In the genomic region with DNA sequence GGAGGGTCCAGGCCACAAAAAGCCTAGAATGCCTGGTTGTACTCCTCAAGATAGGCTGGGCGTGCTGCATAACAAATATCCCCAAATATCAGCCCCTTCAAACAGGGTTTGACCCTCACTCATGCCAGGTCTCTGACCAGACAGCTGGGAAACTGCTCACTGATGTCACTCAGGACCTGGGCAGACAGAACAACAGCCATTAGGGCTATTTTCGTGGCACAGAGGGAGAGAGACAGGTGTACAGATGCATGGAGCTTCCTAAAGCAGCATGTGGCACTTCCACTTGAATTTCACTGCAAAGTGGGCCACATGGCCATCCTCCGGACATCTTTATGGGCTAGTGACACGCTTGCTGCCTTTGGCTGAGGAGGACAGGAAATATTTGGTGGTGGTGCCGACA, we compare ENCODE assay signal across 21 cellular contexts.
DNase-seq lines count a peak whose midpoint lies in the region; ATAC-seq and TF ChIP-seq lines count a peak whose summit lies in the region.
"Had no signal": no experiment of that assay in that cellular context is flagged by ENCODE, and none has a peak within 500 bp of the region (broad histone marks: within the 10 kb centered on the region; RNA-seq: fewer than 3 reads in every experiment).

No MANE protein-coding gene starts in this region.

- H2AK5ac ChIP-seq in trophoblast cell (ENCODE audit: low read length) = no peak overlapping the region

- peak overlapping the region; percentile 71 for H3K27ac Mint-ChIP-seq in CD8-positive, alpha-beta T cell
- peak overlapping the region; percentile 29; the same call in 1 of the 2 replicates for H3K27ac Mint-ChIP-seq in HFFc6
- peak overlapping the region; percentile 69 to 87 (median 70) for H3K27ac Mint-ChIP-seq in nephron
- H3K27ac Mint-ChIP-seq: activated T-helper 1 cell treated with anti-CD3 and anti-CD28 coated beads, Interleukin-12 subunit alpha, Interleukin-12 subunit beta, Interleukin-2, Interleukin-4 antibody, amounts not matched to agents 30 ng/mL and 10 ng/mL and 1 ng/mL, durations not matched to agents 14 hours and 24 hours and 36 hours; CD4-positive, CD25-positive, alpha-beta regulatory T cell had no signal

- H3K14ac ChIP-seq in trophoblast cell (ENCODE audit: low read length) = no peak overlapping the region

- no peak overlapping the region for H4K8ac ChIP-seq in trophoblast cell (ENCODE audit: low read depth, low read length)

- H2BK120ac ChIP-seq in trophoblast cell (ENCODE audit: insufficient read depth, low read length, poor library complexity) = no peak overlapping the region

- H3K18ac ChIP-seq in trophoblast cell (ENCODE audit: low read length) = no peak overlapping the region

- no peaks in the 10 kb centered on the region for H3K9me3 Mint-ChIP-seq in CD8-positive, alpha-beta T cell
- H3K9me3 Mint-ChIP-seq in HFFc6 (no peaks in the 10 kb centered on the region), nephron (no peaks in the 10 kb centered on the region)
- H3K9me3 Mint-ChIP-seq: activated T-helper 1 cell treated with anti-CD3 and anti-CD28 coated beads, Interleukin-12 subunit alpha, Interleukin-12 subunit beta, Interleukin-2, Interleukin-4 antibody, amounts not matched to agents 30 ng/mL and 10 ng/mL and 1 ng/mL, durations not matched to agents 14 hours and 24 hours and 36 hours; CD4-positive, CD25-positive, alpha-beta regulatory T cell; stimulated activated naive B cell treated with anti-CD40 and anti-IgM and Interleukin-4, amounts not matched to agents 10 μg/mL and 1 μg/mL and 100 μg/mL, for 72 hours had no signal

- H3K36me3 ChIP-seq in CD8-positive, alpha-beta T cell (ENCODE audit: insufficient read depth, low read length) = no peaks in the 10 kb centered on the region
- H3K36me3 ChIP-seq in trophoblast cell (ENCODE audit: control insufficient read depth in 1 of 2, insufficient read depth in 2 of 2, low read length in 2 of 2) = peaks cover 7 to 17% of the 10 kb centered on the region in 2 experiments
- H3K36me3 ChIP-seq: thyroid gland had no signal

- no peak for TF ChIP-seq CTCF in CD8-positive, alpha-beta T cell (IDR thresholded peaks at IDR 0.05)
- TF ChIP-seq CTCF in HFFc6 (IDR thresholded peaks at IDR 0.05) = no peak
- no peak for TF ChIP-seq CTCF in nephron (IDR thresholded peaks at IDR 0.05; ENCODE audit: unreplicated experiment in 3 of 3)

- peaks cover 13% of the 10 kb centered on the region for H3K36me3 Mint-ChIP-seq in CD8-positive, alpha-beta T cell
- H3K36me3 Mint-ChIP-seq in HFFc6 (ENCODE audit: low read depth) (no peaks in the 10 kb centered on the region), nephron (ENCODE audit: low read depth) (peaks cover 14% of the 10 kb centered on the region)

- H3K4me3 Mint-ChIP-seq in CD8-positive, alpha-beta T cell = no peak overlapping the region
- H3K4me3 Mint-ChIP-seq in HFFc6 (no peak overlapping the region), nephron (peak overlapping the region in 1 of 3 experiments; percentile 60)
- H3K4me3 Mint-ChIP-seq: activated T-helper 1 cell treated with anti-CD3 and anti-CD28 coated beads, Interleukin-12 subunit alpha, Interleukin-12 subunit beta, Interleukin-2, Interleukin-4 antibody, amounts not matched to agents 30 ng/mL and 10 ng/mL and 1 ng/mL, durations not matched to agents 14 hours and 24 hours and 36 hours; CD4-positive, CD25-positive, alpha-beta regulatory T cell; stimulated activated naive B cell treated with anti-CD40 and anti-IgM and Interleukin-4, amounts not matched to agents 10 μg/mL and 1 μg/mL and 100 μg/mL, for 72 hours had no signal

- no peak overlapping the region for H3K4me3 ChIP-seq in CD8-positive, alpha-beta T cell (ENCODE audit: low read depth, low read length)
- no peak overlapping the region for H3K4me3 ChIP-seq in trophoblast cell (ENCODE audit: low read depth, low read length)
- H3K4me3 ChIP-seq: body of pancreas, heart left ventricle, thyroid gland had no signal

- H2BK12ac ChIP-seq in trophoblast cell (ENCODE audit: low read length) = no peak overlapping the region

- CTCF ChIA-PET in CD8-positive, alpha-beta T cell (lab: Charles Lee) = no interaction called here

- H3K79me2 ChIP-seq in trophoblast cell (ENCODE audit: control insufficient read depth, insufficient read depth, low read length, poor library complexity) = no peaks in the 10 kb centered on the region

- H3K4ac ChIP-seq in trophoblast cell (ENCODE audit: low read depth, low read length) = no peak overlapping the region

- no peak overlapping the region for H3K4me2 ChIP-seq in trophoblast cell (ENCODE audit: low read length)

- H4K12ac ChIP-seq in trophoblast cell (ENCODE audit: low read depth, low read length) = no peak overlapping the region

- no peak overlapping the region for H2BK5ac ChIP-seq in trophoblast cell (ENCODE audit: low read depth, low read length, poor library complexity)

- WGBS in trophoblast cell (ENCODE audit: extremely low coverage, insufficient coverage, insufficient read length) = no CpG with 5 or more reads among the region's 5 CpGs

- H3K23ac ChIP-seq in trophoblast cell (ENCODE audit: low read length) = no peak overlapping the region

- H3K27me3 ChIP-seq in CD8-positive, alpha-beta T cell (ENCODE audit: insufficient read depth, low read length) = no peaks in the 10 kb centered on the region
- H3K27me3 ChIP-seq in trophoblast cell (ENCODE audit: insufficient read depth, low read length) = no peaks in the 10 kb centered on the region
- H3K27me3 ChIP-seq: body of pancreas, heart left ventricle, thyroid gland had no signal

- H3K79me1 ChIP-seq in trophoblast cell (ENCODE audit: low read length) = no peaks in the 10 kb centered on the region

- H3K9ac ChIP-seq in trophoblast cell (ENCODE audit: low read length) = no peak overlapping the region

- intact Hi-C loops in CD8-positive, alpha-beta T cell (cut with DNase I, micrococcal nuclease) = no loop called here

- H4K91ac ChIP-seq in trophoblast cell (ENCODE audit: low read depth, low read length) = no peak overlapping the region

- no peak for DNase-seq in CD8-positive, alpha-beta T cell
- DNase-seq in HFFc6 (no peak), trophoblast cell (no peak), NCI-H1092 treated with DMSO at 0.1 percent for 48 hours (lab: John Stamatoyannopoulos, UW) (no peak)
- DNase-seq: activated CD4-positive, alpha-beta T cell treated with anti-CD3 and anti-CD28 coated beads, Interleukin-2, amount 50 U/mL, for 1 hour; body of pancreas; CD4-positive, CD25-positive, alpha-beta regulatory T cell; effector CD8-positive, alpha-beta T cell; NCI-H1048; NCI-H1930; NCI-H774; stimulated activated CD4-positive, alpha-beta T cell treated with anti-CD3 and anti-CD28 coated beads, Interleukin-4, amount 100 ng/mL, for 1 hour; stimulated activated naive B cell treated with anti-CD40 and anti-IgM and Interleukin-4, amounts not matched to agents 10 μg/mL and 1 μg/mL and 100 μg/mL, for 72 hours; thyroid gland had no signal

- no peaks in the 10 kb centered on the region for H3K9me3 ChIP-seq in CD8-positive, alpha-beta T cell (ENCODE audit: low read length)
- H3K9me3 ChIP-seq in trophoblast cell (ENCODE audit: insufficient read depth, low read depth, low read length) = peaks cover 2% of the 10 kb centered on the region
- H3K9me3 ChIP-seq: body of pancreas, heart left ventricle, thyroid gland had no signal

- no peak overlapping the region for H2AFZ ChIP-seq in trophoblast cell (ENCODE audit: insufficient read depth, low read length, poor library complexity)

- H3K4me1 ChIP-seq in CD8-positive, alpha-beta T cell (ENCODE audit: insufficient read depth, low read length) = peaks cover 34% of the 10 kb centered on the region
- H3K4me1 ChIP-seq in trophoblast cell (ENCODE audit: control insufficient read depth in 1 of 2, insufficient read depth in 2 of 2, low read length in 2 of 2) = no peaks in the 10 kb centered on the region

- H3K27me3 Mint-ChIP-seq in CD8-positive, alpha-beta T cell (ENCODE audit: low read depth) = no peaks in the 10 kb centered on the region
- H3K27me3 Mint-ChIP-seq in HFFc6 (ENCODE audit: insufficient read depth) (no peaks in the 10 kb centered on the region), nephron (ENCODE audit: low read depth) (peaks cover 3% of the 10 kb centered on the region)
- H3K27me3 Mint-ChIP-seq: CD4-positive, CD25-positive, alpha-beta regulatory T cell; stimulated activated naive B cell treated with anti-CD40 and anti-IgM and Interleukin-4, amounts not matched to agents 10 μg/mL and 1 μg/mL and 100 μg/mL, for 72 hours had no signal

- H3K27ac ChIP-seq in CD8-positive, alpha-beta T cell (ENCODE audit: low read depth, low read length) = no peak overlapping the region
- H3K27ac ChIP-seq in angular gyrus (ENCODE audit: low read depth, low read length) (peak overlapping the region; percentile 8), trophoblast cell (ENCODE audit: low read depth, low read length) (no peak overlapping the region)
- H3K27ac ChIP-seq: body of pancreas, heart left ventricle, thyroid gland, VCaP had no signal

- no peak for ATAC-seq in CD8-positive, alpha-beta T cell
- no peak for ATAC-seq in HG03457 (IDR thresholded peaks at IDR 0.05; ENCODE audit: unreplicated experiment)
- ATAC-seq: body of pancreas; SK-N-SH treated with all-trans-retinoic acid at 6 μM for 48 hours; stimulated activated naive B cell treated with anti-CD40 and anti-IgM and Interleukin-4, amounts not matched to agents 10 μg/mL and 1 μg/mL and 100 μg/mL, for 72 hours had no signal

- H3K4me1 Mint-ChIP-seq in CD8-positive, alpha-beta T cell (ENCODE audit: low read depth) = peaks cover 44% of the 10 kb centered on the region
- H3K4me1 Mint-ChIP-seq in HFFc6 (ENCODE audit: low read depth) (peaks cover 30% of the 10 kb centered on the region), nephron (peaks cover 75% of the 10 kb centered on the region)

- POLR2A ChIA-PET in CD8-positive, alpha-beta T cell (lab: Charles Lee) = no interaction called here
